8 cellular contexts compared by ENCODE assay signal in genomic region chr6:56953597-56954388, GRCh38. TPM values are rescaled to one million over a fixed set of nuclear protein-coding genes. Genes with fewer than 3 reads are reported as not detected.
DNase-seq lines count a peak whose midpoint lies in the region; ATAC-seq and TF ChIP-seq lines count a peak whose summit lies in the region.

No MANE protein-coding gene starts in this region.

- TF ChIP-seq CTCF in cardiac fibroblast (IDR thresholded peaks at IDR 0.05; ENCODE audit: low read depth, low read length) (no peak), type B pancreatic cell (conservative IDR thresholded peaks at IDR 0.05) (no peak)

- peaks cover 55% of the 10 kb centered on the region for H3K27me3 Mint-ChIP-seq in activated CD4-positive, alpha-beta T cell treated with anti-CD3 and anti-CD28 coated beads for 36 hours
- peaks cover 60% of the 10 kb centered on the region for H3K27me3 Mint-ChIP-seq in type B pancreatic cell

- H3K4me3 ChIP-seq in cardiac fibroblast (replicated peaks in 1 of 2; ENCODE audit: low read depth in 2 of 2, low read length in 2 of 2) = peak overlapping the region; percentile 85 to 88

- H3K4me3 Mint-ChIP-seq in activated CD4-positive, alpha-beta T cell treated with anti-CD3 and anti-CD28 coated beads for 36 hours = peak overlapping the region; percentile 81
- peak overlapping the region; percentile 98 for H3K4me3 Mint-ChIP-seq in type B pancreatic cell

- peaks cover 20% of the 10 kb centered on the region for H3K4me1 Mint-ChIP-seq in activated CD4-positive, alpha-beta T cell treated with anti-CD3 and anti-CD28 coated beads for 36 hours
- H3K4me1 Mint-ChIP-seq in type B pancreatic cell (ENCODE audit: unreplicated experiment) = no peaks in the 10 kb centered on the region

- H3K9me3 Mint-ChIP-seq in activated CD4-positive, alpha-beta T cell treated with anti-CD3 and anti-CD28 coated beads for 36 hours (ENCODE audit: low read depth) = no peaks in the 10 kb centered on the region
- H3K9me3 Mint-ChIP-seq in type B pancreatic cell = no peaks in the 10 kb centered on the region

- peak overlapping the region; percentile 74 for H3K27ac Mint-ChIP-seq in activated CD4-positive, alpha-beta T cell treated with anti-CD3 and anti-CD28 coated beads for 36 hours
- peak overlapping the region; percentile 94 for H3K27ac Mint-ChIP-seq in type B pancreatic cell

- DNase-seq in activated CD4-positive, alpha-beta T cell treated with anti-CD3 and anti-CD28 coated beads for 36 hours = peak; percentile 16
- no peak for DNase-seq in activated CD4-positive, alpha-beta T cell treated with anti-CD3 and anti-CD28 coated beads, Interleukin-2, amount 50 U/mL, for 4 hours
- DNase-seq in NAMALWA (ENCODE audit: low spot score) (peak; percentile 13), cardiac fibroblast (ENCODE audit: low read depth in 2 of 2) (peak in 1 of 2 donors; percentile 32), lung microvascular endothelial cell (ENCODE audit: low read depth in 2 of 2) (peak; percentile 5 to 18), type B pancreatic cell (ENCODE audit: extremely low spot score, unreplicated experiment) (no peak), DMS79 treated with DMSO at 0.1 percent for 48 hours (lab: John Stamatoyannopoulos, UW) (no peak), epidermal melanocyte (ENCODE audit: insufficient read length, low spot score) (no peak)

- CTCF ChIA-PET in activated CD4-positive, alpha-beta T cell treated with anti-CD3 and anti-CD28 coated beads for 36 hours (lab: Charles Lee) = interaction anchor here (0.9 to 1.6 kb wide), 2 partner anchors 47 to 77 kb away, joined by 3 read pairs; no protein-coding TSS in a partner anchor

- H3K36me3 Mint-ChIP-seq in activated CD4-positive, alpha-beta T cell treated with anti-CD3 and anti-CD28 coated beads for 36 hours (ENCODE audit: low read depth) = no peaks in the 10 kb centered on the region
- H3K36me3 Mint-ChIP-seq in type B pancreatic cell = no peaks in the 10 kb centered on the region

- intact Hi-C loops in activated CD4-positive, alpha-beta T cell treated with anti-CD3 and anti-CD28 coated beads for 36 hours (cut with DNase I, micrococcal nuclease) = loop anchor here (1.0 to 5.0 kb wide), 10 partner anchors 49 to 363 kb away; partner anchors contain the start of genes BAG2 (in 2 of the 2), PRIM2 (in 1 of the 2) and RAB23 (in 1 of the 2)

- POLR2A ChIA-PET in activated CD4-positive, alpha-beta T cell treated with anti-CD3 and anti-CD28 coated beads for 36 hours (lab: Charles Lee) = interaction anchor here (1.6 kb wide), 1 partner anchor 11 kb away, joined by 5 read pairs; no protein-coding TSS in a partner anchor

- no peak for ATAC-seq in activated CD4-positive, alpha-beta T cell treated with anti-CD3 and anti-CD28 coated beads for 36 hours

RNA-seq across cellular contexts. Expression of gene BEND6, which starts 1.1 kb away (rescaled TPM):
- total RNA-seq in activated CD4-positive, alpha-beta T cell treated with anti-CD3 and anti-CD28 coated beads for 36 hours = not detected
- total RNA-seq in lung microvascular endothelial cell (0.22 TPM in 1 of 2 replicates, not detected in the other), type B pancreatic cell (ENCODE audit: low replicate concordance) (1.3 and 2.7 TPM in 2 replicates)

Comparison
In these comparisons a context has a peak if more than half of its experiments do, and no peak if none do; other contexts are left out.
1. DNase-seq: peak in activated CD4-positive, alpha-beta T cell treated with anti-CD3 and anti-CD28 coated beads for 36 hours (single experiment), NAMALWA (single experiment) and lung microvascular endothelial cell (2 of 2); none in activated CD4-positive, alpha-beta T cell treated with anti-CD3 and anti-CD28 coated beads, Interleukin-2, amount 50 U/mL, for 4 hours (0 of 2), type B pancreatic cell (single experiment), DMS79 treated with DMSO at 0.1 percent for 48 hours (single experiment) and epidermal melanocyte (single experiment).